In the genomic region with DNA sequence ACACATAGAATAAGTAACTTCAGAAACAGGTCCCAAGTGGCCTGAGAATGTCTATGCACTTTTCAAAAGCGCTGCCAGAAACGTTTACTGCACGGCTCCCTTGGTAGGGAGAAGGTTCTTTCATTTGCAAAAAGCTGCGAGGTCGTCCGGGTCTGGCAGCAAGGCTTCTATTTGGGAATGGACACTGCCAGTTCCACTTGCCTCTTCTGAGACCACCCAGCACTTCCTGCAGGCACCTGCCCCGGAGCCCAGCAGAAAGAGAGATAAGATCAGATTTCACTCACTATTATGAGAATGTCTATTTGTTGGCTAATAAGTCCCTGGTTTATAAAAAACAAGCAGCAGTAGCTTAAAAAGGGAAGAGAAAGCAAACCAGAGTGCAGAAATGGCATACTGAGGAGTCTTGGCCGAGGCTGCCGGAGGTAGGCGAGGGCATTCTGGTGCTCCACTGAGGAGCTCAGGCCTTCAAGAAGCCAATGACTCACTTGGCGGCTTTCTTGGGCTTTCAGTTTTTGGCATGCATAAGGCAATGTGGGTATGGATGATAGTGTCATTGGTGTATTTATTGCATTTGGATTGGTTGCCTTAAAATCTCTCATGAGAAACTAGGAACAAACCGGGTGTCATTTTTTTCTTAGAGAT, we compare ENCODE assay signal across 8 cellular contexts.
DNase-seq lines count a peak whose midpoint lies in the region; ATAC-seq and TF ChIP-seq lines count a peak whose summit lies in the region.

No MANE protein-coding gene starts in this region.

- H3K9ac ChIP-seq in H9 (ENCODE audit: extremely low read depth, insufficient read length, low read length) = no peak overlapping the region
- H3K9ac ChIP-seq in skeletal muscle tissue (ENCODE audit: low read depth in 1 of 3, low read length in 3 of 3) = peak overlapping the region; percentile 27 to 82 (median 37)

- no peaks in the 10 kb centered on the region for H3K27me3 ChIP-seq in H9 (ENCODE audit: insufficient read depth, low read length)
- H3K27me3 ChIP-seq in Panc1 (ENCODE audit: control insufficient read depth, insufficient read depth, low read length) = peaks cover 8% of the 10 kb centered on the region
- no peaks in the 10 kb centered on the region for H3K27me3 ChIP-seq in heart left ventricle
- H3K27me3 ChIP-seq in skeletal muscle tissue (ENCODE audit: control insufficient read depth in 3 of 3, insufficient read depth in 3 of 3, low read length in 3 of 3) = no peaks in the 10 kb centered on the region

- H3K4me1 Mint-ChIP-seq in H9 = peaks cover 12 to 18% of the 10 kb centered on the region in 2 experiments

- peak; percentile 29; the same call in 1 of the 3 replicates for TF ChIP-seq CTCF in H9 (conservative IDR thresholded peaks at IDR 0.05)
- TF ChIP-seq CTCF in Panc1 (IDR thresholded peaks at IDR 0.05) = peak; percentile 65
- TF ChIP-seq CTCF in heart left ventricle (IDR thresholded peaks at IDR 0.05) = peak in 2 of 12 donors; percentile 14 to 16

- H3K4me2 ChIP-seq in H9 (ENCODE audit: insufficient read depth, insufficient read length, low read length) = peak overlapping the region; percentile 29

- H2BK120ac ChIP-seq in H9 (ENCODE audit: low read depth, low read length, poor library complexity, severe bottlenecking) = no peak overlapping the region

- no peak overlapping the region for H3K23ac ChIP-seq in H9 (ENCODE audit: insufficient read length, low read depth, low read length)

- no TSS peak for BruUV-seq in Panc1 (replicated peaks; lab: Mats Ljungman, UMichigan)

- ATAC-seq in Panc1 (no peak), heart left ventricle (peak; percentile 15 to 75 (median 52)), HG03108 (IDR thresholded peaks at IDR 0.05; ENCODE audit: unreplicated experiment) (no peak)

- H3K27ac Mint-ChIP-seq in H9 = peak overlapping the region in 1 of 3 experiments; percentile 84; a peak in 1 of 7 replicates

- H3K4me3 ChIP-seq in Panc1 (ENCODE audit: low read depth in 2 of 2, low read length in 2 of 2) (no peak overlapping the region), heart left ventricle (peak overlapping the region in 9 of 12 donors; percentile 12 to 51 (median 39)), skeletal muscle tissue (ENCODE audit: low read length in 3 of 3) (peak overlapping the region; percentile 59 to 74 (median 71))

- H3K56ac ChIP-seq in H9 (ENCODE audit: insufficient read length, low read depth, low read length) = no peak overlapping the region

- no peak overlapping the region for H3K4ac ChIP-seq in H9 (ENCODE audit: low read depth, low read length)

- no CpG with 5 or more reads among the region's 12 CpGs for WGBS in H9 (ENCODE audit: extremely low coverage, insufficient read length, low lambda C conversion rate)
- 34 to 48% (median 36%) methylated on average over 12 of the region's 12 CpGs for WGBS in heart left ventricle, 4 donors

- H3T11ph ChIP-seq in H9 (ENCODE audit: low read length) = no peak overlapping the region

- peaks cover 6 to 11% of the 10 kb centered on the region in 2 experiments for H3K9me3 Mint-ChIP-seq in H9

- H3K4me1 ChIP-seq in H9 (ENCODE audit: insufficient read depth, low read length) (peaks cover 2% of the 10 kb centered on the region; the same call in 1 of the 2 replicates), Panc1 (ENCODE audit: control insufficient read depth, insufficient read depth, low read length) (no peaks in the 10 kb centered on the region), heart left ventricle (peaks cover 0 to 18% (median 7%) of the 10 kb centered on the region in 12 donors), skeletal muscle tissue (ENCODE audit: control insufficient read depth in 3 of 3, insufficient read depth in 3 of 3, low read length in 3 of 3) (peaks cover 10 to 13% (median 12%) of the 10 kb centered on the region in 3 donors)

- no peak overlapping the region for H2BK15ac ChIP-seq in H9 (ENCODE audit: low read depth, low read length)

- no peak overlapping the region for H2BK12ac ChIP-seq in H9 (ENCODE audit: insufficient read length, low read depth, low read length)

- H2BK20ac ChIP-seq in H9 (ENCODE audit: low read depth, low read length, poor library complexity, severe bottlenecking) = no peak overlapping the region

- H2BK5ac ChIP-seq in H9 (ENCODE audit: insufficient read length, low read length) = no peak overlapping the region

- peaks cover 6 to 10% (median 9%) of the 10 kb centered on the region in 3 experiments for H3K36me3 Mint-ChIP-seq in H9 (ENCODE audit: insufficient read depth in 1 of 3, low read depth in 3 of 3)

- H3K27me3 Mint-ChIP-seq in H9 (ENCODE audit: low read depth) = peaks cover 2% of the 10 kb centered on the region; the same call in 1 of the 2 replicates

- CTCF ChIA-PET in Panc1 (lab: Charles Lee) = interaction anchor here (0.6 kb wide), 1 partner anchor 229 kb away, joined by 3 read pairs; no protein-coding TSS in a partner anchor

- no peak overlapping the region for H3K14ac ChIP-seq in H9 (ENCODE audit: insufficient read depth, low read length)

- intact Hi-C loops in Panc1 (cut with micrococcal nuclease; ENCODE audit: unreplicated experiment) (no loop called here), heart left ventricle (cut with DNase I) (loop anchor here in 1 of 10 donors (5.0 kb wide), 1 partner anchor 115 kb away; no protein-coding TSS in a partner anchor)

- no peak overlapping the region for H2AK5ac ChIP-seq in H9 (ENCODE audit: insufficient read length, low read length)

- H3K18ac ChIP-seq in H9 (ENCODE audit: insufficient read length, low read depth, low read length) = no peak overlapping the region

- no peak for TF ChIP-seq POLR2A in heart left ventricle (IDR thresholded peaks at IDR 0.05)

- POLR2A ChIA-PET in Panc1 (lab: Charles Lee) = no interaction called here

- no peaks in the 10 kb centered on the region for H3K79me2 ChIP-seq in H9 (ENCODE audit: insufficient read depth, low read length)

- H3K23me2 ChIP-seq in H9 (ENCODE audit: insufficient read length, low read depth, low read length, poor library complexity, severe bottlenecking) = no peaks in the 10 kb centered on the region

- in situ Hi-C loops in Panc1 (cut with HindIII; ENCODE audit: low pct_unique_long_range_greater_than_20kb, low sequenced_read_pairs) = no loop called here

- H4K8ac ChIP-seq in H9 (replicated peaks; ENCODE audit: insufficient read length, low read depth, low read length) = no peak overlapping the region

- no peaks in the 10 kb centered on the region for H3K36me3 ChIP-seq in Panc1 (ENCODE audit: control insufficient read depth, insufficient read depth, low read length)
- no peaks in the 10 kb centered on the region for H3K36me3 ChIP-seq in heart left ventricle
- H3K36me3 ChIP-seq in skeletal muscle tissue (ENCODE audit: control insufficient read depth in 3 of 3, insufficient read depth in 3 of 3, low read length in 3 of 3) = no peaks in the 10 kb centered on the region

- no peaks in the 10 kb centered on the region for H3K79me1 ChIP-seq in H9 (ENCODE audit: insufficient read depth, low read depth, low read length, poor library complexity, severe bottlenecking)

- H3K9me3 ChIP-seq in H9 (ENCODE audit: control insufficient read depth, low read depth, low read length) (no peaks in the 10 kb centered on the region), Panc1 (ENCODE audit: control insufficient read depth, insufficient read depth, low read depth, low read length) (no peaks in the 10 kb centered on the region), heart left ventricle (peaks cover 0 to 10% (median 0%) of the 10 kb centered on the region in 12 donors), skeletal muscle tissue (ENCODE audit: control insufficient read depth in 3 of 3, low read length in 3 of 3) (no peaks in the 10 kb centered on the region)

- no peaks in the 10 kb centered on the region for H4K20me1 ChIP-seq in H9 (ENCODE audit: control insufficient read depth, insufficient read depth, insufficient read length)

- no peak overlapping the region for H4K5ac ChIP-seq in H9 (ENCODE audit: insufficient read length, low read depth, low read length)

- H3K4me3 Mint-ChIP-seq in H9 = peak overlapping the region; percentile 44 to 57; a peak in 4 of 5 replicates

- peak; percentile 23 to 32 for DNase-seq in AML-193 (lab: John Stamatoyannopoulos, UW)
- no peak for DNase-seq in H9
- DNase-seq in Panc1 (ENCODE audit: low read depth, low spot score) = no peak
- DNase-seq in heart left ventricle = peak in 1 of 5 donors; percentile 35
- no peak for DNase-seq in T1000 (lab: John Stamatoyannopoulos, UW)
- no peak for DNase-seq in NCI-H146 (lab: John Stamatoyannopoulos, UW)

- H3K27ac ChIP-seq in H9 (ENCODE audit: insufficient read length, low read depth, low read length) (no peak overlapping the region), Panc1 (ENCODE audit: low read length) (no peak overlapping the region), heart left ventricle (peak overlapping the region in 4 of 12 donors; percentile 4 to 40 (median 22)), skeletal muscle tissue (ENCODE audit: low read depth, low read length) (peak overlapping the region; percentile 34)

- H4K91ac ChIP-seq in H9 (ENCODE audit: insufficient read length, low read depth, low read length) = no peak overlapping the region

- H2AFZ ChIP-seq in H9 (ENCODE audit: low read length) = no peak overlapping the region

Comparison
In these comparisons a context has a peak if more than half of its experiments do, and no peak if none do; other contexts are left out.
1. DNase-seq: peak in AML-193 (2 of 2); none in H9 (single experiment), Panc1 (single experiment), T1000 (single experiment) and NCI-H146 (single experiment).
2. ATAC-seq: peak in heart left ventricle (4 of 4); none in Panc1 (single experiment) and HG03108 (single experiment).
3. H3K4me3 ChIP-seq: peak in heart left ventricle (9 of 12) and skeletal muscle tissue (3 of 3); none in Panc1 (0 of 2).